Comparison of ENCODE assay signal across 1 cellular context in genomic region chr21:28791595-28792282, GRCh38.
TF ChIP-seq lines count a peak whose summit lies in the region.

No MANE protein-coding gene starts in this region.

TF ChIP-seq in IMR-90, 13 proteins besides CTCF, POLR2A, EP300 and RAD21 (continued from another document):
- no peak for TF ChIP-seq MAFK (IDR thresholded peaks at IDR 0.05; ENCODE audit: low read depth, low read length)
- no peak for TF ChIP-seq CEBPB (IDR thresholded peaks at IDR 0.05; ENCODE audit: low read depth, low read length)
- TF ChIP-seq BHLHE40 (IDR thresholded peaks at IDR 0.05; ENCODE audit: low read depth, low read length): no peak
